ENCODE assay signal across 15 cellular contexts in the genomic region with DNA sequence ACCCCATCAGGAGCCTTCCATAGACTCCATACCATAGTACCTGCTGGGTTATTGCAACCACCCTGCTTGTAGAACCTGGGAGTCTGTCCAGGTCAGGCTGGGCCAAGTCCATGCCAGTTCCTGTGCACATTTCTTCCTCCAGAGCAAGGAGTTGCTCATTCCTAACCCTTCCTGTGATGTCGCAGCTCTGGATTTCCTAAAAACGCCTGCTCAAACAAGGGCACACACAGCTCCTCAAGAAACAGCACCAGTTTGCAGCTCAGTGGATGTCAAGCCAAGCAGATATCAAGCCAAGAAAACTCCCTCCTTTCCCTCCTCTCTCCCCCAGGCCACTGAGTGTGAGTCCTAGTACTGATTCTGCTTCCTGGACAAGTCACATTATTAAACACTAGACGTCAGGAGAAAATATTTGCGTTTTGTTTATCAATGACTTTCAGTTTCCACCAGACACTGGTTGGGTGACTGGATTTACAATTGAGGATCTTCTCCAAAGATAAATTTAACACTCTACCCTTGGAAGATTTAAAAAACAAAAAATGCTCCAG. TPM values are rescaled to one million over a fixed set of nuclear protein-coding genes. Genes with fewer than 3 reads are reported as not detected.
DNase-seq lines count a peak whose midpoint lies in the region; ATAC-seq and TF ChIP-seq lines count a peak whose summit lies in the region.
"Had no signal": no experiment of that assay in that cellular context is flagged by ENCODE, and none has a peak within 500 bp of the region (broad histone marks: within the 10 kb centered on the region; RNA-seq: fewer than 3 reads in every experiment).

No MANE protein-coding gene starts in this region.

- no peak for TF ChIP-seq EP300 in stomach (IDR thresholded peaks at IDR 0.05)

- H3K9me3 ChIP-seq in right cardiac atrium (ENCODE audit: control insufficient read depth, low read length) (no peaks in the 10 kb centered on the region), stomach (no peaks in the 10 kb centered on the region)
- H3K9me3 ChIP-seq: SK-N-SH had no signal

- DNase-seq in EH (ENCODE audit: low read depth) (peak; percentile 38), NCI-H226 (peak; percentile 75), right cardiac atrium (peak in 1 of 3 donors; percentile 24), stomach (no peak), HuH-7 (ENCODE audit: low spot score) (no peak), T-helper 9 cell (no peak), SHP77 treated with DMSO at 0.1 percent for 48 hours (lab: John Stamatoyannopoulos, UW) (no peak)
- DNase-seq: activated naive CD4-positive, alpha-beta T cell treated with Interleukin-2 at 50 U/mL for 16 hours; immature natural killer cell; KG1; NCI-H1930; NCI-H446 treated with DMSO at 0.1 percent for 48 hours had no signal

- H3K4me3 ChIP-seq in right cardiac atrium (ENCODE audit: low read length) (no peak overlapping the region), stomach (no peak overlapping the region)

- peaks cover 11% of the 10 kb centered on the region for H3K4me1 ChIP-seq in right cardiac atrium (ENCODE audit: control insufficient read depth, insufficient read depth, low read length)
- peaks cover 10 to 42% (median 30%) of the 10 kb centered on the region in 4 donors for H3K4me1 ChIP-seq in stomach

- intact Hi-C loops in right cardiac atrium (cut with DNase I), result loop anchor here in 1 of 4 donors (5.0 kb wide), 1 partner anchor 58 kb away; the partner anchor contains the start of gene SLC1A1
- intact Hi-C loops in stomach (cut with DNase I; ENCODE audit: low total_unique reads), result no loop called here

- H3K36me3 ChIP-seq in stomach, result no peaks in the 10 kb centered on the region

- TF ChIP-seq CTCF in stomach (IDR thresholded peaks at IDR 0.05), result no peak

- ATAC-seq in right cardiac atrium (peak; percentile 32 to 40), GM21529 (IDR thresholded peaks at IDR 0.05; ENCODE audit: unreplicated experiment) (no peak)

- TF ChIP-seq POLR2A in stomach (IDR thresholded peaks at IDR 0.05), result no peak

- H3K27me3 ChIP-seq in right cardiac atrium (ENCODE audit: control insufficient read depth, insufficient read depth), result no peaks in the 10 kb centered on the region
- H3K27me3 ChIP-seq in stomach, result no peaks in the 10 kb centered on the region

- 44% methylated on average over 4 of the region's 4 CpGs for WGBS in right cardiac atrium
- WGBS in stomach, 5 donors, result 36 to 54% (median 39%) methylated on average over 4 of the region's 4 CpGs

- H3K27ac ChIP-seq in right cardiac atrium (ENCODE audit: low read length) (peak overlapping the region; percentile 54), stomach (peak overlapping the region in 4 of 5 donors; percentile 8 to 51 (median 31))

RNA-seq across cellular contexts. Expression of gene SLC1A1, which starts 59.6 kb away (rescaled TPM):
- total RNA-seq in right cardiac atrium (1 to 10 TPM; 1.1 to 2.1 (median 1.6) TPM), stomach (10 to 100 TPM in 1 of 5 donors, 1 to 10 TPM in 2, under 1 TPM in 1, not detected in 1; 0.58 to 13.3 (median 6.1) TPM)
- polyA plus RNA-seq in right cardiac atrium (1.1 TPM), stomach (1 to 10 TPM; 1.4 to 2.7 (median 2.1) TPM)
- total RNA-seq: activated CD4-positive, alpha-beta memory T cell treated with anti-CD3 and anti-CD28 coated beads for 36 hours had no signal

Comparison
In these comparisons a context has a peak if more than half of its experiments do, and no peak if none do; other contexts are left out.
1. DNase-seq: peak in EH (single experiment) and NCI-H226 (single experiment); none in stomach (single experiment), HuH-7 (single experiment), T-helper 9 cell (single experiment) and SHP77 treated with DMSO at 0.1 percent for 48 hours (single experiment).